ENCODE assay signal across 18 cellular contexts in the genomic region with DNA sequence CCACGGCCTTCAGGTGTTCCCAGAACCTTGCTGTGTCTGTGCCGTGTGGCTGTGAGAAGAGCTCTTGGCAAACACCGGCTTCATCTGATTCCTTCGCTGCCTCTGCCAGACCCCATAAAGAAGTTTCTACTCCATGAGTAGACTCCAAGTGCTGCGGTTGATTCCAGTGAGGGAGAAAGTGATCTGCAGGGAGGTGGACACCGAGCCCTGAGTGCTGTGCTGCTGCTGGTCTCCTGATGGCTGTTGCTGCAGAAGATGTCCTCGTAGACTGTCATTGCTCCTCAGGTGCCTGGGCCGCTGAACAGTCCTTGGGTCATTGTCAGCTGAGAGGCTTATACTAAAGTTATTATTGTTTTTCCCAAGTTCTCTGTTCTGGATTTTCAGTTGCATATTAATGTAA.
"Had no signal": no experiment of that assay in that cellular context is flagged by ENCODE, and none has a peak within 500 bp of the region (broad histone marks: within the 10 kb centered on the region; RNA-seq: fewer than 3 reads in every experiment).

No MANE protein-coding gene starts in this region.

- ATAC-seq: esophagus mucosa; heart right ventricle; left lobe of liver; natural killer cell treated with Interleukin-12 subunit alpha and Interleukin-12 subunit beta and Interleukin-15 and Interleukin-18, amount 100 ng/mL, for 72 hours; right cardiac atrium had no signal

- H3K9me3 Mint-ChIP-seq: memory B cell; natural killer cell treated with Interleukin-12 subunit alpha and Interleukin-12 subunit beta and Interleukin-15 and Interleukin-18, amount 100 ng/mL, for 72 hours; type B pancreatic cell had no signal

- DNase-seq: cortex of kidney; dorsolateral prefrontal cortex; effector CD8-positive, alpha-beta T cell; heart right ventricle; hypothalamus; islet precursor cell; midbrain; occipital lobe; right cardiac atrium; small intestine; stimulated activated CD4-positive, alpha-beta T cell treated with anti-CD3 and anti-CD28 coated beads, Interleukin-12 subunit alpha, Interleukin-12 subunit beta, amount 100 ng/mL, for 4 hours; stimulated activated naive CD4-positive, alpha-beta T cell treated with Interleukin-2 at 50 U/mL for 16 hours; uterus had no signal

- H3K27me3 Mint-ChIP-seq: memory B cell; natural killer cell treated with Interleukin-12 subunit alpha and Interleukin-12 subunit beta and Interleukin-15 and Interleukin-18, amount 100 ng/mL, for 72 hours; type B pancreatic cell had no signal

- H3K4me3 Mint-ChIP-seq: memory B cell; natural killer cell treated with Interleukin-12 subunit alpha and Interleukin-12 subunit beta and Interleukin-15 and Interleukin-18, amount 100 ng/mL, for 72 hours; type B pancreatic cell had no signal

- H3K27ac Mint-ChIP-seq: memory B cell; natural killer cell treated with Interleukin-12 subunit alpha and Interleukin-12 subunit beta and Interleukin-15 and Interleukin-18, amount 100 ng/mL, for 72 hours; type B pancreatic cell had no signal
